ENCODE assay signal across 7 cellular contexts in the genomic region with DNA sequence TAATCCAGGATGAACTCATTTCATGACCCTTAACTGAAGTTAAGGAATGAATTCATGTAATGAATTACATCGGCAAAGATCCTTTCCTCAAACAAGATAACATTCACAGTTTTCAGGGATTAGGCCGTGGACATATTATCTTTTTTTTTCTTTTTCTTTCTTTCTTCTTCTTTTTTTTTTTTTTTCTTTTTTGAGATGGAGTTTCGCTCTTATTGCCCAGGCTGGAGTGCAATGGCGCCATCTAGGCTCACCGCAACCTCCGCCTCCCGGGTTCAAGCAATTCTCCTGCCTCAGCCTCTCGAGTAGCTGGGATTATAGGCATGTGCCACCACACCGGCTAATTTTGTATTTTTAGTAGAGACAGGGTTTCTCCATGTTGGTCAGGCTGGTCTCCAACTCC. TPM values are rescaled to one million over a fixed set of nuclear protein-coding genes. Genes with fewer than 3 reads are reported as not detected.
"Had no signal": no experiment of that assay in that cellular context is flagged by ENCODE, and none has a peak within 500 bp of the region (broad histone marks: within the 10 kb centered on the region; RNA-seq: fewer than 3 reads in every experiment).

No MANE protein-coding gene starts in this region.

RNA-seq across cellular contexts. Expression of a gene that starts 10.8 kb away (rescaled TPM):
- total RNA-seq: esophagus mucosa, fibroblast of lung, glomerular endothelial cell, liver, lung microvascular endothelial cell, omental fat pad had no signal

RNA-seq across cellular contexts. Expression of a gene that starts 11.9 kb away (rescaled TPM):
- total RNA-seq: esophagus mucosa, fibroblast of lung, glomerular endothelial cell, lung microvascular endothelial cell, renal cortical epithelial cell had no signal
- polyA plus RNA-seq: fibroblast of lung had no signal
